In the genomic region with DNA sequence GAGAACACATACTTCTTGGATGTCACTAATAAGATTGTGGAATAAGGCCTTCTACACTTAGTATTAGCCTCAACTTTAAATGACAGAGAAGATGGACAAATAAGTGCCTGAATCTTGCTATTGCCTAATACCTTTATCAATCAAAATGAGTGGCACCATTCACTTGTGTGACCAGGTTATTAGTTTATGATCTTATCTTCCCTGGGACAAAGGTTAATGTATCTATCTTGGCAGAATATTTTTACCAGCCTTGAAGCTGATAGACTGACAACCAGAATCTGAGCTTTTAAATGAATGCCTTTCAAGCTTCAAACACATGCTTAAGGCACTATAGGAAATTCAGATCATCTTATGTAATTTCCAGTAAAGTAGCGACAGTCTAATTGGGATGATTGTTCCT, we compare ENCODE assay signal across 32 cellular contexts.
"Had no signal": no experiment of that assay in that cellular context is flagged by ENCODE, and none has a peak within 500 bp of the region (broad histone marks: within the 10 kb centered on the region; RNA-seq: fewer than 3 reads in every experiment).

No MANE protein-coding gene starts in this region.

- H3K9me3 ChIP-seq: adrenal gland, ascending aorta, body of pancreas, breast epithelium had no signal

- H3K27me3 ChIP-seq: adrenal gland, ascending aorta, body of pancreas, brain microvascular endothelial cell, breast epithelium, cardiac muscle cell had no signal

- H3K4me3 ChIP-seq: adrenal gland, ascending aorta, body of pancreas, breast epithelium, cardiac muscle cell had no signal

- H3K27ac ChIP-seq: adrenal gland, ascending aorta, body of pancreas, brain microvascular endothelial cell, breast epithelium, cardiac muscle cell had no signal

- H3K36me3 ChIP-seq: adrenal gland, ascending aorta, brain microvascular endothelial cell, breast epithelium, cardiac muscle cell had no signal

- H3K4me1 ChIP-seq: adrenal gland, ascending aorta, breast epithelium had no signal

- DNase-seq: activated effector memory CD4-positive, alpha-beta T cell treated with anti-CD3 and anti-CD28 coated beads, Interleukin-2, amount 50 U/mL, for 16 hours; activated effector memory CD4-positive, alpha-beta T cell treated with Interleukin-2 at 50 U/mL for 16 hours; activated gamma-delta T cell; activated gamma-delta T cell treated with Interleukin-2 at 50 U/mL for 16 hours; activated naive CD4-positive, alpha-beta T cell; activated naive CD4-positive, alpha-beta T cell treated with anti-CD3 and anti-CD28 coated beads for 36 hours; activated naive CD4-positive, alpha-beta T cell treated with anti-CD3 and anti-CD28 coated beads, Interleukin-2, amount 10 ng/mL, durations not matched to agents 7 days and 5 days; activated naive CD4-positive, alpha-beta T cell treated with anti-CD3 and anti-CD28 coated beads, Interleukin-2, amount 50 U/mL, for 16 hours; activated naive CD4-positive, alpha-beta T cell treated with Interleukin-2 at 50 U/mL for 16 hours; activated naive CD8-positive, alpha-beta T cell treated with anti-CD3 and anti-CD28 coated beads for 36 hours; activated naive CD8-positive, alpha-beta T cell treated with anti-CD3 and anti-CD28 coated beads, Interleukin-2, amount 10 ng/mL, durations not matched to agents 7 days and 5 days; activated naive CD8-positive, alpha-beta T cell treated with anti-CD3 and anti-CD28 coated beads, Interleukin-2, amount 50 U/mL, for 24 hours; activated T-cell treated with anti-CD3 and anti-CD28 coated beads, Interleukin-2, amount 50 U/mL, for 1 hour; activated T-cell treated with anti-CD3 and anti-CD28 coated beads, Interleukin-2, amount 50 U/mL, for 24 hours; activated T-cell treated with anti-CD3 and anti-CD28 coated beads, Interleukin-2, amount 50 U/mL, for 4 hours; activated T-cell treated with anti-CD3 and anti-CD28 coated beads, Interleukin-2, amount 50 U/mL, for 48 hours; activated T-cell treated with anti-CD3 and anti-CD28 coated beads, Interleukin-2, amount 50 U/mL, for 72 hours; adrenal gland; amniotic stem cell; amygdala; anterior cingulate cortex; aorta; body of pancreas; brain microvascular endothelial cell; caudate nucleus; central memory CD4-positive, alpha-beta T cell; cerebellar nuclear complex had no signal

- FAIRE-seq: astrocyte, bronchial epithelial cell had no signal
